In the genomic region with DNA sequence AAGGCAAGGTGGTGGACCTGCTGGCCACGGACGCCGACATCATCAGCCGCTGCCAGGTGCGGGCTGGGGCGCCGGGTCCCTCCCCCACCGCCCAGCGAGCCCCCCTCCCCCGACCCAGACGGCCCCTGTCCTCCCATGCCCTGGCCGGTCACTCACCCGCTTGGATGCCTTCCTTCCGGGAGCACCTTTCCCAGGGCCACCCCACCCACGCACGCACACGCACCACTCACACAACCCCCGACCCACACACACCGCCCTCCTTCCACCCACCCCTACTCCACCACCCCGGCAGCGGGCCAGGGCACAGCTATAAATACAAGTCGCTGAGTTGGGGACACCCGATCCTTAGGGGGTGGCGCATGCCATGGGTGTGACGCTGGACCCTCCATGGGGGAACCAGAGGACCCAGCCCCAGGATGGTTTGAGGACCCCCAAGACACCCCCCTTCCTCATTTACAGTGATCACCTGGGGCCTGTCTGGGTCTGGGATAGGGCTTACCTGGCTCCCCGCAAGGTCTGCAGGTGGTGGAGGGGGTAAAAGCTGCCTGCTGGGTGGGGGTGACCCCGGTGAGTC, we compare ENCODE assay signal across 8 cellular contexts. TPM values are rescaled to one million over a fixed set of nuclear protein-coding genes. Genes with fewer than 3 reads are reported as not detected.
A peak's percentile ranks its signal among the peaks of the same experiment; 100 is the strongest.
DNase-seq lines count a peak whose midpoint lies in the region; ATAC-seq and TF ChIP-seq lines count a peak whose summit lies in the region.

No MANE protein-coding gene starts in this region.

- no peaks in the 10 kb centered on the region for H3K9me3 ChIP-seq in HAP-1

- no peak for DNase-seq in HAP-1 (ENCODE audit: low spot score in 2 of 2)
- DNase-seq in activated CD8-positive, alpha-beta memory T cell treated with anti-CD3 and anti-CD28 coated beads, Interleukin-2, amount 10 ng/mL, durations not matched to agents 7 days and 5 days = no peak
- peak; percentile 87 for DNase-seq in Right ventricle myocardium superior
- no peak for DNase-seq in progenitor cell of endocrine pancreas (ENCODE audit: low spot score, unreplicated experiment)
- DNase-seq in central memory CD4-positive, alpha-beta T cell = no peak
- DNase-seq in glutamatergic neuron = no peak

- no peak for TF ChIP-seq CTCF in 22Rv1 (IDR thresholded peaks at IDR 0.05)
- no peak for TF ChIP-seq CTCF in progenitor cell of endocrine pancreas (IDR thresholded peaks at IDR 0.05; ENCODE audit: unreplicated experiment)
- no peak for TF ChIP-seq CTCF in glutamatergic neuron (IDR thresholded peaks at IDR 0.05; ENCODE audit: partially characterized antibody, unreplicated experiment)

- H3K27me3 Mint-ChIP-seq in activated CD8-positive, alpha-beta memory T cell treated with anti-CD3 and anti-CD28 coated beads, Interleukin-2, amount 10 ng/mL, durations not matched to agents 7 days and 5 days = no peaks in the 10 kb centered on the region
- H3K27me3 Mint-ChIP-seq in progenitor cell of endocrine pancreas = peaks cover 14% of the 10 kb centered on the region
- H3K27me3 Mint-ChIP-seq in glutamatergic neuron (ENCODE audit: unreplicated experiment) = peaks cover 11% of the 10 kb centered on the region

- no peak overlapping the region for H3K27ac Mint-ChIP-seq in activated CD8-positive, alpha-beta memory T cell treated with anti-CD3 and anti-CD28 coated beads, Interleukin-2, amount 10 ng/mL, durations not matched to agents 7 days and 5 days
- no peak overlapping the region for H3K27ac Mint-ChIP-seq in progenitor cell of endocrine pancreas
- no peak overlapping the region for H3K27ac Mint-ChIP-seq in glutamatergic neuron (ENCODE audit: unreplicated experiment)

- H3K4me1 ChIP-seq in HAP-1 = no peaks in the 10 kb centered on the region; the same call in 1 of the 2 replicates

- CTCF ChIA-PET in activated CD8-positive, alpha-beta memory T cell treated with anti-CD3 and anti-CD28 coated beads, Interleukin-2, amount 10 ng/mL, durations not matched to agents 7 days and 5 days (lab: Charles Lee) = interaction anchor here (1.5 to 3.1 kb wide), 5 partner anchors 15 to 102 kb away, joined by 3 to 9 read pairs (median 6); a partner anchor contains a TSS

- no peaks in the 10 kb centered on the region for H3K9me3 Mint-ChIP-seq in activated CD8-positive, alpha-beta memory T cell treated with anti-CD3 and anti-CD28 coated beads, Interleukin-2, amount 10 ng/mL, durations not matched to agents 7 days and 5 days (ENCODE audit: low read depth)
- no peaks in the 10 kb centered on the region for H3K9me3 Mint-ChIP-seq in progenitor cell of endocrine pancreas (ENCODE audit: low read depth)
- peaks cover 5% of the 10 kb centered on the region for H3K9me3 Mint-ChIP-seq in glutamatergic neuron (ENCODE audit: unreplicated experiment)

- peaks cover 1% of the 10 kb centered on the region for H3K4me1 Mint-ChIP-seq in activated CD8-positive, alpha-beta memory T cell treated with anti-CD3 and anti-CD28 coated beads, Interleukin-2, amount 10 ng/mL, durations not matched to agents 7 days and 5 days
- H3K4me1 Mint-ChIP-seq in progenitor cell of endocrine pancreas (ENCODE audit: low read depth) = peaks cover 5% of the 10 kb centered on the region
- peaks cover 2% of the 10 kb centered on the region for H3K4me1 Mint-ChIP-seq in glutamatergic neuron (ENCODE audit: low read depth, unreplicated experiment)

- peak overlapping the region; percentile 46 for H3K4me3 ChIP-seq in HAP-1

- in situ Hi-C loops in HAP-1 (cut with MboI; ENCODE audit: low sequenced_read_pairs) = no loop called here

- peak overlapping the region; percentile 77 for H3K27ac ChIP-seq in 22Rv1

- no peaks in the 10 kb centered on the region for H3K36me3 ChIP-seq in HAP-1 (replicated peaks)

- ATAC-seq in activated CD8-positive, alpha-beta memory T cell treated with anti-CD3 and anti-CD28 coated beads, Interleukin-2, amount 10 ng/mL, durations not matched to agents 7 days and 5 days = peak; percentile 4
- ATAC-seq in Right ventricle myocardium superior (ENCODE audit: poor library complexity) = peak; percentile 44
- no peak for ATAC-seq in GM19035 (IDR thresholded peaks at IDR 0.05; ENCODE audit: unreplicated experiment)

- H3K4me3 Mint-ChIP-seq in activated CD8-positive, alpha-beta memory T cell treated with anti-CD3 and anti-CD28 coated beads, Interleukin-2, amount 10 ng/mL, durations not matched to agents 7 days and 5 days = peak overlapping the region; percentile 32
- peak overlapping the region; percentile 52 for H3K4me3 Mint-ChIP-seq in progenitor cell of endocrine pancreas (ENCODE audit: low read depth)
- no peak overlapping the region for H3K4me3 Mint-ChIP-seq in glutamatergic neuron (ENCODE audit: unreplicated experiment)

- H3K36me3 Mint-ChIP-seq in activated CD8-positive, alpha-beta memory T cell treated with anti-CD3 and anti-CD28 coated beads, Interleukin-2, amount 10 ng/mL, durations not matched to agents 7 days and 5 days = no peaks in the 10 kb centered on the region
- H3K36me3 Mint-ChIP-seq in progenitor cell of endocrine pancreas (ENCODE audit: insufficient read depth) = no peaks in the 10 kb centered on the region
- no peaks in the 10 kb centered on the region for H3K36me3 Mint-ChIP-seq in glutamatergic neuron (ENCODE audit: unreplicated experiment)

- H3K27me3 ChIP-seq in HAP-1 (ENCODE audit: low read depth) = peaks cover 6% of the 10 kb centered on the region; the same call in 1 of the 2 replicates

- intact Hi-C loops in Right ventricle myocardium superior (cut with DNase I) = no loop called here

RNA-seq across cellular contexts. Expression of a gene that starts 0.5 kb away (rescaled TPM):
- 1 to 10 TPM; 2.5 to 3.5 TPM for total RNA-seq in activated CD8-positive, alpha-beta memory T cell treated with anti-CD3 and anti-CD28 coated beads, Interleukin-2, amount 10 ng/mL, durations not matched to agents 7 days and 5 days
- total RNA-seq in Right ventricle myocardium superior = 215 TPM
- 8.9 and 9.7 TPM in 2 replicates for total RNA-seq in progenitor cell of endocrine pancreas
- total RNA-seq in glutamatergic neuron (ENCODE audit: unreplicated experiment) = 45.1 TPM

RNA-seq across cellular contexts. Expression of a gene that starts 28.5 kb away (rescaled TPM):
- 100 to 1,000 TPM; 127 to 140 TPM for total RNA-seq in activated CD8-positive, alpha-beta memory T cell treated with anti-CD3 and anti-CD28 coated beads, Interleukin-2, amount 10 ng/mL, durations not matched to agents 7 days and 5 days
- total RNA-seq in Right ventricle myocardium superior (60.7 TPM), progenitor cell of endocrine pancreas (98.6 and 116 TPM in 2 replicates), glutamatergic neuron (ENCODE audit: unreplicated experiment) (30.5 TPM)

RNA-seq across cellular contexts. Expression of a gene that starts 35.1 kb away (rescaled TPM):
- total RNA-seq in activated CD8-positive, alpha-beta memory T cell treated with anti-CD3 and anti-CD28 coated beads, Interleukin-2, amount 10 ng/mL, durations not matched to agents 7 days and 5 days = 10 to 100 TPM; 59.9 to 63.6 TPM
- 28.3 TPM for total RNA-seq in Right ventricle myocardium superior
- total RNA-seq in progenitor cell of endocrine pancreas = 69.2 and 75.3 TPM in 2 replicates
- total RNA-seq in glutamatergic neuron (ENCODE audit: unreplicated experiment) = 11.8 TPM
